8 cellular contexts compared by ENCODE assay signal in the genomic region with DNA sequence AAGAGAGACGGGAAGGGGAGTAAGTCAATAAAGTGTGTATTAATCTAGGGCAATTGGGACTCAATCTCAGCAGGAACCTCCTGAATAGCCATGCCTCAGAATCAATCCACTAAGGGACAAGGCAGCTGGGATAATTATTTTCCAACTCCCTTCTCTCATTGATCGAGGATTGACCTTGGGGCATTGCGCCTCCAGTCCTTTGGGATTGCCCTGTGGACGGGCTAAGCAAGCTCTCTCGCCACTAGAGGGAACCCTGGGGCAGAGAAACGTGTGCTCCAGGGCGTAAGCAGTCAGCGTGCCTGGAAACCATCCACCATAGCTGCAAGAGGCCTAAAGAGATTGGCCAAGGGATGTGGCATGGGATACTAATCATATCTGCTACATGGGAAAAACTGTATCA. TPM values are rescaled to one million over a fixed set of nuclear protein-coding genes. Genes with fewer than 3 reads are reported as not detected.
DNase-seq lines count a peak whose midpoint lies in the region; ATAC-seq and TF ChIP-seq lines count a peak whose summit lies in the region.

No MANE protein-coding gene starts in this region.

- H3K4me3 ChIP-seq in DOHH2 (ENCODE audit: low read length) (no peak overlapping the region), OCI-LY1 (ENCODE audit: low read depth, low read length, poor library complexity, severe bottlenecking) (no peak overlapping the region), cardiac muscle cell (no peak overlapping the region)

- H3F3A ChIP-seq in DOHH2 (ENCODE audit: control insufficient read depth, insufficient read depth) (no peaks in the 10 kb centered on the region), OCI-LY1 (ENCODE audit: insufficient read depth, low read length) (no peaks in the 10 kb centered on the region)

- H3K79me2 ChIP-seq in DOHH2 (ENCODE audit: control insufficient read depth, low read length) (no peaks in the 10 kb centered on the region), OCI-LY1 (ENCODE audit: insufficient read depth, low read length) (no peaks in the 10 kb centered on the region)

- no peaks in the 10 kb centered on the region for H3K9me2 ChIP-seq in DOHH2 (replicated peaks; ENCODE audit: control insufficient read depth, low read length)
- H3K9me2 ChIP-seq in OCI-LY1 (ENCODE audit: low read depth, low read length), result no peaks in the 10 kb centered on the region

- H3K4me2 ChIP-seq in DOHH2 (ENCODE audit: low read length) (no peak overlapping the region), OCI-LY1 (ENCODE audit: low read length) (no peak overlapping the region)

- H4K20me1 ChIP-seq in DOHH2 (ENCODE audit: control insufficient read depth, insufficient read depth, low read depth, low read length) (no peaks in the 10 kb centered on the region), OCI-LY1 (ENCODE audit: insufficient read depth, low read length) (no peaks in the 10 kb centered on the region)

- no peak overlapping the region for H3K9ac ChIP-seq in OCI-LY1 (ENCODE audit: low read length)

- H3K9me3 ChIP-seq in DOHH2 (ENCODE audit: control insufficient read depth, insufficient read depth, low read length) (peaks cover 25% of the 10 kb centered on the region), OCI-LY1 (ENCODE audit: low read length) (no peaks in the 10 kb centered on the region), cardiac muscle cell (ENCODE audit: low read depth) (no peaks in the 10 kb centered on the region)

- H3K27me3 ChIP-seq in DOHH2 (ENCODE audit: control insufficient read depth, low read length) (0 out of 2 replicates have a peak, but pooled peaks cover 2% of the 10 kb centered on the region), OCI-LY1 (ENCODE audit: insufficient read depth, low read length) (peaks cover 6% of the 10 kb centered on the region; the same call in 1 of the 2 replicates), cardiac muscle cell (no peaks in the 10 kb centered on the region)

- peak; percentile 3 for DNase-seq in activated gamma-delta T cell treated with anti-CD3 and anti-CD28 coated beads, Interleukin-2, amount 50 U/mL, for 16 hours (ENCODE audit: low read depth)
- DNase-seq in cardiac muscle cell (ENCODE audit: low read depth in 1 of 2, low spot score in 1 of 2) (peak; percentile 86 to 93), retina (peak; percentile 43)

- no peak overlapping the region for H3K27ac ChIP-seq in DOHH2 (ENCODE audit: low read depth, low read length)
- H3K27ac ChIP-seq in OCI-LY1 (ENCODE audit: low read depth, low read length, poor library complexity, severe bottlenecking), result no peak overlapping the region
- no peak overlapping the region for H3K27ac ChIP-seq in cardiac muscle cell

- H3K4me1 ChIP-seq in DOHH2 (ENCODE audit: control insufficient read depth, low read length), result peaks cover 8% of the 10 kb centered on the region
- peaks cover 8% of the 10 kb centered on the region for H3K4me1 ChIP-seq in OCI-LY1 (ENCODE audit: insufficient read depth, low read length, severe bottlenecking)
- H3K4me1 ChIP-seq in cardiac muscle cell (ENCODE audit: low read depth), result no peaks in the 10 kb centered on the region

- H3K36me3 ChIP-seq in DOHH2 (ENCODE audit: control insufficient read depth, low read length) (no peaks in the 10 kb centered on the region), OCI-LY1 (ENCODE audit: insufficient read depth, low read length) (no peaks in the 10 kb centered on the region), cardiac muscle cell (no peaks in the 10 kb centered on the region)

- H2AFZ ChIP-seq in OCI-LY1 (ENCODE audit: low read length), result no peak overlapping the region

- peak; percentile 72 for TF ChIP-seq CTCF in DOHH2 (IDR thresholded peaks at IDR 0.05; ENCODE audit: low read depth, low read length, poor library complexity, severe bottlenecking)
- peak; percentile 89 for TF ChIP-seq CTCF in OCI-LY1 (IDR thresholded peaks at IDR 0.05; ENCODE audit: low read length)
- peak; percentile 88 for TF ChIP-seq CTCF in cardiac muscle cell (IDR thresholded peaks at IDR 0.05; ENCODE audit: low read depth, low read length)

- ATAC-seq in HG02884 (IDR thresholded peaks at IDR 0.05; ENCODE audit: unreplicated experiment) (peak; percentile 52), GM18511 (IDR thresholded peaks at IDR 0.05; ENCODE audit: unreplicated experiment) (no peak), HG02852 (IDR thresholded peaks at IDR 0.05; ENCODE audit: unreplicated experiment) (no peak)

RNA-seq across cellular contexts. Expression of gene ERCC4, which starts 53.9 kb away (rescaled TPM):
- 8.1 and 13.1 TPM in 2 replicates for total RNA-seq in cardiac muscle cell
- polyA plus RNA-seq in cardiac muscle cell, result 15.6 and 27.4 TPM in 2 replicates

Comparison
In these comparisons a context has a peak if more than half of its experiments do, and no peak if none do; other contexts are left out.
1. DNase-seq: peak in every context shown above with its lines; median percentile 90 in cardiac muscle cell; 43 in retina; 3 in activated gamma-delta T cell treated with anti-CD3 and anti-CD28 coated beads, Interleukin-2, amount 50 U/mL, for 16 hours.